ENCODE assay signal across 23 cellular contexts in the genomic region with DNA sequence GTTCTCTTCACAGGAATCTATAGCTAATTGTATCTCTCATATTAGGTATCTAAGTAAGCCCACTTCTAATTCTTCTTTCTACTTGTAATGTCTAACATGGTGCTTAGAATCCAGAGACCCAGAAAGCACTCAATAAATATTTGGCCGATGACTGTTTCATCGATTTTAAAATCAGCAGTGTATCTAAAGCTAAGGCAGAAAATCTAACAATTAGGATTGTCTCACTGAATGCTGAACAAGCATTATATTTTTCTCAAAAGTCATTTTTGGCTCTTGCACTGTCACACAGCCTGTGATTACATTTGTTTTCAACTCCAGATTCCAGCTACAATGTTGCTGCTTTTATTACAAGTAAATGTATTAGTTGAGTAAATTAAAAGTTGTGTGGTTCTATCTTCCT.
"Had no signal": no experiment of that assay in that cellular context is flagged by ENCODE, and none has a peak within 500 bp of the region (broad histone marks: within the 10 kb centered on the region; RNA-seq: fewer than 3 reads in every experiment).

No MANE protein-coding gene starts in this region.

- H3K9me3 Mint-ChIP-seq: endodermal cell; naive thymus-derived CD4-positive, alpha-beta T cell had no signal

- H3K4me1 ChIP-seq: thyroid gland, upper lobe of left lung had no signal

- ATAC-seq: heart left ventricle; left colon; left ventricle myocardium superior; naive thymus-derived CD4-positive, alpha-beta T cell; sciatic nerve had no signal

- H3K27ac Mint-ChIP-seq: naive thymus-derived CD4-positive, alpha-beta T cell had no signal

- FAIRE-seq: endothelial cell of umbilical vein, frontal cortex, small intestine had no signal

- DNase-seq: effector CD4-positive, alpha-beta T cell; endodermal cell; erythroblast; heart left ventricle; hippocampal formation; left colon; left ventricle myocardium superior; mesenchymal stem cell; naive thymus-derived CD4-positive, alpha-beta T cell; posterior cingulate gyrus; small intestine; stimulated activated CD4-positive, alpha-beta T cell treated with anti-CD3 and anti-CD28 coated beads, Interleukin-2, amount 100 ng/mL, for 48 hours; stimulated activated naive CD4-positive, alpha-beta T cell treated with Interleukin-2 at 50 U/mL for 16 hours; thyroid gland; upper lobe of left lung; uterus had no signal

- H3K9me3 ChIP-seq: heart left ventricle, neutrophil, suprapubic skin, thyroid gland, upper lobe of left lung, uterus had no signal

- H3K36me3 ChIP-seq: heart left ventricle, neutrophil, suprapubic skin, thyroid gland, upper lobe of left lung, uterus had no signal

- H3K4me3 Mint-ChIP-seq: endodermal cell; naive thymus-derived CD4-positive, alpha-beta T cell had no signal

- H3K4me1 Mint-ChIP-seq: naive thymus-derived CD4-positive, alpha-beta T cell had no signal

- H3K4me3 ChIP-seq: coronary artery, heart left ventricle, lung, suprapubic skin, thyroid gland, upper lobe of left lung, uterus had no signal

- H3K36me3 Mint-ChIP-seq: naive thymus-derived CD4-positive, alpha-beta T cell had no signal

- H3K27ac ChIP-seq: heart left ventricle, neutrophil, suprapubic skin, thyroid gland, upper lobe of left lung, uterus had no signal

- H3K27me3 ChIP-seq: heart left ventricle, neutrophil, suprapubic skin, thyroid gland, upper lobe of left lung, uterus had no signal
